ENCODE assay signal across 8 cellular contexts in the genomic region with DNA sequence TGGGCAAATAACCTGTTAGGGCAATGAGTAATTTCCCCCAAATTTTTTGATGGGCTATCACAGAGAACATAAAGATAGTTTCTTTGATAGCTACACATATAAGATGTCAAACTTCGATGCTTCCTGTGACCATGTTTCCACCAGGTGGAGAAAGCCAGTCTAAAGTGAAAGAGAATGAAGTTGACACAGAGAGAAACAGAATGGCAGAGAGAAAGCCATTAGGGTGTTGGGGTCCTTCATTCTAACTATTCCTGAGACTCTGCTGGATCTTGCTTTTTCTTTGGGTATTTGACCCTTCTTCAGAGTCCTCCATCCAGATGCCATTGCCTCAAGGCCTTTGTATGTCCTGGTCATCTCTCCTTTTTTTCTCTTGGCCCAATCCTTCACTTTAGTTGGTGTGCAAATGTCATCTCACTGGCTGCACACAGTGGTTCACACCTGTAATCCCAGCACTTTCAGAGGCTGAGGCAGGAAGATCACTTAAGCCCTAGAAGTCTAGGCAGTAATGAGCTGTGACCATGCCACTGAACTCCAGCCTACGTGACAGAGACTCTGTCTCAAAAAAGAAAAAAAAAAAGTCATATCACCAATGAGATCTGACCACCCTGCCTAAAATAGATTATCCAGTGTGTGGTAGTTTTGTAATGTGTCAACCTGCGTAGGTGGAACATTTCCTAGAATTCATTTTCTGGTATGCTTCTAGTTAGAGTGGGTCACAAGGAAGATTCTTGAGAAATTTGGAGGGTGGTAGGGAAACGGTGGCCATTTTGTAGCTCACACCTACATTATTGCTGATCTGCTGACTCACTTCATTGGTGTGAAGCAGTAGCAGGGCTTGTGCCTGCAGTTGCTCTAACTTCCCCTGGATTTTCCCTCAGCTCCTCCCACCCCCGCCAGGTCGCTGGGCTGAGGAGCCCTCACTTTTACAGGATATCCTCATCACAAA. TPM values are rescaled to one million over a fixed set of nuclear protein-coding genes. Genes with fewer than 3 reads are reported as not detected.
DNase-seq lines count a peak whose midpoint lies in the region; ATAC-seq and TF ChIP-seq lines count a peak whose summit lies in the region.

No MANE protein-coding gene starts in this region.

- POLR2A ChIA-PET in CD4-positive, alpha-beta T cell (lab: Charles Lee), result interaction anchor here (0.6 to 2.0 kb wide), 4 partner anchors 10 to 21 kb away, joined by 3 to 12 read pairs (median 5); partner anchors contain the start of gene KIF2A

- no peak overlapping the region for H3K4me3 Mint-ChIP-seq in CD4-positive, alpha-beta T cell

- CTCF ChIA-PET in CD4-positive, alpha-beta T cell (lab: Charles Lee), result no interaction called here

- no peak for TF ChIP-seq CTCF in CD4-positive, alpha-beta T cell (IDR thresholded peaks at IDR 0.05)

- no peaks in the 10 kb centered on the region for H3K9me3 ChIP-seq in CD4-positive, alpha-beta T cell (ENCODE audit: control insufficient read depth, low read length)

- no peak overlapping the region for H3K27ac ChIP-seq in CD4-positive, alpha-beta T cell (ENCODE audit: low read depth, low read length)

- H3K4me1 Mint-ChIP-seq in CD4-positive, alpha-beta T cell (ENCODE audit: low read depth), result peaks cover 59% of the 10 kb centered on the region

- H3K27ac Mint-ChIP-seq in CD4-positive, alpha-beta T cell, result no peak overlapping the region

- ATAC-seq in CD4-positive, alpha-beta T cell (ENCODE audit: poor library complexity), result peak; percentile 39
- ATAC-seq in GM21390 (IDR thresholded peaks at IDR 0.05; ENCODE audit: unreplicated experiment), result peak; percentile 86
- ATAC-seq in HG03469 (IDR thresholded peaks at IDR 0.05; ENCODE audit: unreplicated experiment), result peak; percentile 78

- intact Hi-C loops in CD4-positive, alpha-beta T cell (cut with DNase I, micrococcal nuclease), result loop anchor here in 1 of 2 experiments (10.0 kb wide), 1 partner anchor 50 kb away; no protein-coding TSS in a partner anchor

- H3K9me3 Mint-ChIP-seq in CD4-positive, alpha-beta T cell, result no peaks in the 10 kb centered on the region

- H3K27me3 ChIP-seq in CD4-positive, alpha-beta T cell (ENCODE audit: control insufficient read depth, insufficient read depth, low read length), result no peaks in the 10 kb centered on the region

- H3K36me3 Mint-ChIP-seq in CD4-positive, alpha-beta T cell (ENCODE audit: low read depth), result no peaks in the 10 kb centered on the region

- H3K27me3 Mint-ChIP-seq in CD4-positive, alpha-beta T cell, result no peaks in the 10 kb centered on the region

- DNase-seq in CD4-positive, alpha-beta T cell, result peak in 1 of 10 experiments; percentile 4
- DNase-seq in activated naive CD8-positive, alpha-beta T cell treated with anti-CD3 and anti-CD28 coated beads, Interleukin-2, amount 50 U/mL, for 16 hours (ENCODE audit: low read depth, low spot score), result peak; percentile 4
- DNase-seq in NCI-H2081 treated with DMSO at 0.1 percent for 48 hours (lab: John Stamatoyannopoulos, UW), result no peak
- no peak for DNase-seq in SKM-1 (lab: John Stamatoyannopoulos, UW; ENCODE audit: unreplicated experiment)
- no peak for DNase-seq in HuH-7 (ENCODE audit: low spot score)
- DNase-seq in epidermal melanocyte (ENCODE audit: insufficient read length, low spot score), result no peak

RNA-seq across cellular contexts. Expression of gene KIF2A, which starts 20.8 kb away (rescaled TPM):
- 10 to 100 TPM; 78.4 to 81.8 TPM for total RNA-seq in CD4-positive, alpha-beta T cell
